In the genomic region with DNA sequence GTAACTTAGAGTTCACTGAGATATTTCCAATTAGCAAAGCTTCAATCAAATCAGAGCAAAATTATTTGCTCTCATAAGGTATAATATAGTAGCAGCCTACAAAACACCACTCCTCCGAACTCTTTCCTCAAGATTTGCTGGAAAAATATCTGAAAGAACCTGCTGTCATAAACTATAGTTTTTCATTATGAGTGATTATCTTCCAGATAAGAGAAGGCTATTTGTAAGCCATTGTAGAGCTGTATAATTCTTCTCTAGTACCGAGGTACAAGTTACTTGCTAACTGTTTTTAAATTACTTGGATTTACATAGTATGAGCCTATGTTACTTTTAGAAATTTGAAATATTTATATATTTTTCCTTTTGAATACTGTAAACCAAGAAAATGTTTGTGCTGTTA, we compare ENCODE assay signal across 12 cellular contexts. TPM values are rescaled to one million over a fixed set of nuclear protein-coding genes. Genes with fewer than 3 reads are reported as not detected.
DNase-seq lines count a peak whose midpoint lies in the region; ATAC-seq, FAIRE-seq and TF ChIP-seq lines count a peak whose summit lies in the region.
"Had no signal": no experiment of that assay in that cellular context is flagged by ENCODE, and none has a peak within 500 bp of the region (broad histone marks: within the 10 kb centered on the region; RNA-seq: fewer than 3 reads in every experiment).

No MANE protein-coding gene starts in this region.

- no peaks in the 10 kb centered on the region for H3K9me3 ChIP-seq in CD8-positive, alpha-beta memory T cell (ENCODE audit: low read length)
- H3K9me3 ChIP-seq in pancreas = no peaks in the 10 kb centered on the region

- peaks cover 55 to 79% (median 69%) of the 10 kb centered on the region in 3 donors for H3K4me1 Mint-ChIP-seq in CD8-positive, alpha-beta memory T cell
- H3K4me1 Mint-ChIP-seq in activated T-helper 2 cell treated with anti-CD3 and anti-CD28 coated beads, Interferon-gamma antibody, Interleukin-2, Interleukin-4, amounts not matched to agents 10 μg/mL and 5 μg/mL and 100 μg/mL, durations not matched to agents 14 hours and 24 hours and 36 hours (ENCODE audit: low read depth) = peaks cover 51% of the 10 kb centered on the region

- intact Hi-C loops in activated T-helper 2 cell treated with anti-CD3 and anti-CD28 coated beads, Interferon-gamma antibody, Interleukin-2, Interleukin-4, amounts not matched to agents 10 μg/mL and 5 μg/mL and 100 μg/mL, durations not matched to agents 14 hours and 24 hours and 36 hours (cut with micrococcal nuclease) = loop anchor here (5.0 to 10.0 kb wide), 5 partner anchors 69 to 689 kb away; partner anchors contain the start of genes EMILIN2 and MYL12B
- intact Hi-C loops in pancreas (cut with DNase I) = no loop called here

- peak overlapping the region in 7 of 8 donors; percentile 36 to 100 (median 81) for H3K27ac Mint-ChIP-seq in CD8-positive, alpha-beta memory T cell
- H3K27ac Mint-ChIP-seq in activated T-helper 2 cell treated with anti-CD3 and anti-CD28 coated beads, Interferon-gamma antibody, Interleukin-2, Interleukin-4, amounts not matched to agents 10 μg/mL and 5 μg/mL and 100 μg/mL, durations not matched to agents 14 hours and 24 hours and 36 hours = no peak overlapping the region
- H3K27ac Mint-ChIP-seq: activated naive CD8-positive, alpha-beta T cell; stimulated activated memory B cell treated with anti-CD40 and anti-IgM and Interleukin-4, amounts not matched to agents 10 μg/mL and 1 μg/mL and 100 μg/mL, for 72 hours had no signal

- H3K9ac ChIP-seq in mesendoderm (ENCODE audit: low read length) = peak overlapping the region; percentile 97

- peaks cover 0 to 2% of the 10 kb centered on the region in 2 donors for H3K27me3 Mint-ChIP-seq in CD8-positive, alpha-beta memory T cell
- no peaks in the 10 kb centered on the region for H3K27me3 Mint-ChIP-seq in activated T-helper 2 cell treated with anti-CD3 and anti-CD28 coated beads, Interferon-gamma antibody, Interleukin-2, Interleukin-4, amounts not matched to agents 10 μg/mL and 5 μg/mL and 100 μg/mL, durations not matched to agents 14 hours and 24 hours and 36 hours (ENCODE audit: low read depth)
- H3K27me3 Mint-ChIP-seq: activated naive CD8-positive, alpha-beta T cell; stimulated activated memory B cell treated with anti-CD40 and anti-IgM and Interleukin-4, amounts not matched to agents 10 μg/mL and 1 μg/mL and 100 μg/mL, for 72 hours had no signal

- no peak overlapping the region for H4K5ac ChIP-seq in mesendoderm (ENCODE audit: low read length)

- no peak overlapping the region for H3K4ac ChIP-seq in mesendoderm (ENCODE audit: low read depth, low read length)

- H2AK5ac ChIP-seq in mesendoderm (ENCODE audit: low read length) = no peak overlapping the region

- H3K9me3 Mint-ChIP-seq in CD8-positive, alpha-beta memory T cell = no peaks in the 10 kb centered on the region
- H3K9me3 Mint-ChIP-seq in activated T-helper 2 cell treated with anti-CD3 and anti-CD28 coated beads, Interferon-gamma antibody, Interleukin-2, Interleukin-4, amounts not matched to agents 10 μg/mL and 5 μg/mL and 100 μg/mL, durations not matched to agents 14 hours and 24 hours and 36 hours = no peaks in the 10 kb centered on the region
- H3K9me3 Mint-ChIP-seq: stimulated activated memory B cell treated with anti-CD40 and anti-IgM and Interleukin-4, amounts not matched to agents 10 μg/mL and 1 μg/mL and 100 μg/mL, for 72 hours had no signal

- CTCF ChIA-PET in CD8-positive, alpha-beta memory T cell (lab: Charles Lee) = interaction anchor here (3.0 kb wide), 1 partner anchor 63 kb away, joined by 12 read pairs; no protein-coding TSS in a partner anchor

- WGBS in mesendoderm (ENCODE audit: extremely low coverage, insufficient coverage, low lambda C conversion rate) = no CpG with 5 or more reads among the region's 2 CpGs
- 48 to 51% methylated on average over 2 of the region's 2 CpGs for WGBS in pancreas, 2 donors

- H3K79me2 ChIP-seq in mesendoderm (ENCODE audit: control insufficient read depth, insufficient read depth, low read length) = peaks cover 30% of the 10 kb centered on the region

- no peak overlapping the region for H2BK120ac ChIP-seq in mesendoderm (ENCODE audit: low read depth, low read length)

- POLR2A ChIA-PET in CD8-positive, alpha-beta memory T cell (lab: Charles Lee) = interaction anchor here (0.6 kb wide), 1 partner anchor 27 kb away, joined by 3 read pairs; no protein-coding TSS in a partner anchor

- DNase-seq in CD8-positive, alpha-beta memory T cell = no peak
- DNase-seq in HFF-Myc (ENCODE audit: extremely low read depth, low read depth) (no peak), mesendoderm (no peak), NCI-H2196 treated with DMSO at 0.1 percent for 48 hours (lab: John Stamatoyannopoulos, UW; ENCODE audit: unreplicated experiment) (no peak), inferior parietal cortex (ENCODE audit: extremely low spot score) (no peak), pancreas (no peak)
- DNase-seq in activated T-helper 2 cell treated with anti-CD3 and anti-CD28 coated beads, Interferon-gamma antibody, Interleukin-2, Interleukin-4, amounts not matched to agents 10 μg/mL and 5 μg/mL and 100 μg/mL, durations not matched to agents 14 hours and 24 hours and 36 hours (ENCODE audit: low spot score) = no peak
- DNase-seq: GOT3 had no signal

- no peak overlapping the region for H3K23ac ChIP-seq in mesendoderm (ENCODE audit: low read length)

- no peak overlapping the region for H2BK5ac ChIP-seq in mesendoderm (ENCODE audit: low read length)

- H3K4me3 Mint-ChIP-seq in CD8-positive, alpha-beta memory T cell = peak overlapping the region in 6 of 7 donors; percentile 69 to 100 (median 99)
- H3K4me3 Mint-ChIP-seq in activated T-helper 2 cell treated with anti-CD3 and anti-CD28 coated beads, Interferon-gamma antibody, Interleukin-2, Interleukin-4, amounts not matched to agents 10 μg/mL and 5 μg/mL and 100 μg/mL, durations not matched to agents 14 hours and 24 hours and 36 hours (ENCODE audit: low read depth) = peak overlapping the region; percentile 99

- TF ChIP-seq CTCF in HFF-Myc (IDR thresholded peaks at IDR 0.05; ENCODE audit: low read depth, low read length, missing control alignments) (no peak), pancreas (IDR thresholded peaks at IDR 0.05) (no peak)

- no peak overlapping the region for H3K56ac ChIP-seq in mesendoderm (ENCODE audit: low read length)

- H3K79me1 ChIP-seq in mesendoderm (ENCODE audit: low read length) = peaks cover 6% of the 10 kb centered on the region

- H3K27ac ChIP-seq in CD8-positive, alpha-beta memory T cell (ENCODE audit: low read depth, low read length) = peak overlapping the region; percentile 38
- H3K27ac ChIP-seq in mesendoderm (ENCODE audit: low read depth, low read length) = no peak overlapping the region
- H3K27ac ChIP-seq in pancreas = no peak overlapping the region

- no peak for FAIRE-seq in pancreas (lab: Jason Lieb, UNC)
- FAIRE-seq: GM12891 had no signal

- peaks cover 37% of the 10 kb centered on the region for H3K4me1 ChIP-seq in CD8-positive, alpha-beta memory T cell (ENCODE audit: insufficient read depth, low read length)
- H3K4me1 ChIP-seq in mesendoderm (ENCODE audit: control insufficient read depth, low read depth, low read length) = peaks cover 7% of the 10 kb centered on the region
- peaks cover 4 to 9% (median 5%) of the 10 kb centered on the region in 3 donors for H3K4me1 ChIP-seq in pancreas

- no peak overlapping the region for H3K4me3 ChIP-seq in CD8-positive, alpha-beta memory T cell (ENCODE audit: low read length)
- H3K4me3 ChIP-seq in HFF-Myc (replicated peaks; ENCODE audit: low read depth, low read length) (peak overlapping the region; percentile 77), mesendoderm (ENCODE audit: low read length) (no peak overlapping the region), pancreas (no peak overlapping the region)

- no peak for ATAC-seq in pancreas
- no peak for ATAC-seq in HG03520 (IDR thresholded peaks at IDR 0.05; ENCODE audit: unreplicated experiment)
- ATAC-seq: stimulated activated memory B cell treated with anti-CD40 and anti-IgM and Interleukin-4, amounts not matched to agents 10 μg/mL and 1 μg/mL and 100 μg/mL, for 72 hours had no signal

- H3K18ac ChIP-seq in mesendoderm (ENCODE audit: low read length) = no peak overlapping the region

- H3K27me3 ChIP-seq in CD8-positive, alpha-beta memory T cell (ENCODE audit: insufficient read depth, low read length, poor library complexity, severe bottlenecking) = no peaks in the 10 kb centered on the region
- H3K27me3 ChIP-seq in mesendoderm (ENCODE audit: insufficient read depth, low read length, poor library complexity) (no peaks in the 10 kb centered on the region), pancreas (no peaks in the 10 kb centered on the region)

- no peak overlapping the region for H3K4me2 ChIP-seq in mesendoderm (ENCODE audit: low read length)

- peaks cover 0 to 19% (median 0%) of the 10 kb centered on the region in 3 donors for H3K36me3 Mint-ChIP-seq in CD8-positive, alpha-beta memory T cell
- H3K36me3 Mint-ChIP-seq in activated T-helper 2 cell treated with anti-CD3 and anti-CD28 coated beads, Interferon-gamma antibody, Interleukin-2, Interleukin-4, amounts not matched to agents 10 μg/mL and 5 μg/mL and 100 μg/mL, durations not matched to agents 14 hours and 24 hours and 36 hours (ENCODE audit: low read depth) = peaks cover 69% of the 10 kb centered on the region

- H2BK15ac ChIP-seq in mesendoderm (replicated peaks; ENCODE audit: low read depth) = no peak overlapping the region

- no peaks in the 10 kb centered on the region for H3K36me3 ChIP-seq in CD8-positive, alpha-beta memory T cell (ENCODE audit: insufficient read depth, low read length)
- H3K36me3 ChIP-seq in mesendoderm (ENCODE audit: control insufficient read depth, insufficient read depth, low read length) (peaks cover under 1% of the 10 kb centered on the region), pancreas (no peaks in the 10 kb centered on the region)

- H4K8ac ChIP-seq in mesendoderm (ENCODE audit: low read depth, low read length) = no peak overlapping the region

RNA-seq across cellular contexts. Expression of gene NDC80, which starts 2.1 kb away (rescaled TPM):
- 10 to 100 TPM; 41.6 to 44.4 TPM for total RNA-seq in CD8-positive, alpha-beta memory T cell
- 5.4 TPM for polyA plus RNA-seq in CD8-positive, alpha-beta memory T cell
- total RNA-seq in activated T-helper 2 cell treated with anti-CD3 and anti-CD28 coated beads, Interferon-gamma antibody, Interleukin-2, Interleukin-4, amounts not matched to agents 10 μg/mL and 5 μg/mL and 100 μg/mL, durations not matched to agents 14 hours and 24 hours and 36 hours = 41.5 and 43.0 TPM in 2 replicates
- 33.0 TPM for polyA plus RNA-seq in mesendoderm (2013, experiment 1 of 2)
- 33.3 TPM for polyA plus RNA-seq in mesendoderm (2013, experiment 2 of 2)
- total RNA-seq in pancreas = 1 to 10 TPM in 1 of 6 donors, under 1 TPM in 3, not detected in 2; 0.06 to 1.5 (median 0.59) TPM
- polyA plus RNA-seq in pancreas = under 1 TPM; 0.09 to 0.87 TPM

RNA-seq across cellular contexts. Expression of gene METTL4, which starts 2.1 kb away (rescaled TPM):
- total RNA-seq in CD8-positive, alpha-beta memory T cell = 10 to 100 TPM; 21.4 to 22.8 TPM
- polyA plus RNA-seq in CD8-positive, alpha-beta memory T cell = 14.4 TPM
- 17.8 and 18.3 TPM in 2 replicates for total RNA-seq in activated T-helper 2 cell treated with anti-CD3 and anti-CD28 coated beads, Interferon-gamma antibody, Interleukin-2, Interleukin-4, amounts not matched to agents 10 μg/mL and 5 μg/mL and 100 μg/mL, durations not matched to agents 14 hours and 24 hours and 36 hours
- 7.8 TPM for polyA plus RNA-seq in mesendoderm (2013, experiment 1 of 2)
- 7.2 TPM for polyA plus RNA-seq in mesendoderm (2013, experiment 2 of 2)
- 1 to 10 TPM; 1.9 to 5.8 (median 2.8) TPM for total RNA-seq in pancreas
- polyA plus RNA-seq in pancreas = 1 to 10 TPM; 2.8 to 6.3 TPM

Comparison
In these comparisons a context has a peak if more than half of its experiments do, and no peak if none do; other contexts are left out.
1. RNA of gene NDC80, which starts 2.1 kb away (total RNA-seq): 41.6 to 44.4 TPM in CD8-positive, alpha-beta memory T cell and 41.5 to 43.0 TPM in activated T-helper 2 cell treated with anti-CD3 and anti-CD28 coated beads, Interferon-gamma antibody, Interleukin-2, Interleukin-4, amounts not matched to agents 10 μg/mL and 5 μg/mL and 100 μg/mL, durations not matched to agents 14 hours and 24 hours and 36 hours; 0.06 to 1.5 TPM in pancreas; every median in the first group is over 10 times any median in the second.